ENCODE assay signal across 8 cellular contexts in the genomic region with DNA sequence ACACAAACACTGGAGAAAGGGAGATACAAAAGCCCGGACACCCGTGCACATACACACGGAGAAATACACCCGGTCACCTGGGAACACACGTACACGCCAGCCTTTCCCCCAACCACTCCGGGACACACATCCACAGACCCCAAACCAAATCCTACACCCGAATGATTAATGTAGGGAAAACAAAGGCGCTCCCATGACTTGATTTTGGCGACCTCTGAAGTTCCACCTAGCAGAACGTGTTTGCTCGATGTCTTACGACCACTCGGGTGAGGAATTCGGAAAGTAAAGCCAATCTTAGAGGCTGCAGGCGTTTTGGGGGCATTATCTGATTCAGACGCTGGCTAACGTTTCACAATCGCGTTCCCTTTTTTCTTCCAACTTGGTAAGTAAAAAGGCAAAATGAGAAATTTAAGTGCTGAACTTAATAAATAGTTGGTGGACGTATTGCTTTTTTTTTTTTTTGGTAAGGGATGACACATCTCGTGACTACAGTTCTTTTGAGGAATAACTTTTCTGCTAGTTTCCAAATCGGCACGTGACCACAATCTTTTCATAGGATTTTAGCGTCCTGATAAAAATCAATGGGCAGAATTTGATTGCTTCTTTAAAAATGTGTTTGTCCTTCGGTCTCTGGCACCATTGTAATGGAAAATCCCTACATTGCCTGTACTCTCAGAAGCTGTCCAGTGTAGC. TPM values are rescaled to one million over a fixed set of nuclear protein-coding genes. Genes with fewer than 3 reads are reported as not detected.
DNase-seq lines count a peak whose midpoint lies in the region; ATAC-seq, FAIRE-seq and TF ChIP-seq lines count a peak whose summit lies in the region.

No MANE protein-coding gene starts in this region.

- no peaks in the 10 kb centered on the region for H3K27me3 Mint-ChIP-seq in activated naive CD4-positive, alpha-beta T cell treated with anti-CD3 and anti-CD28 coated beads, Interleukin-2, amount 50 U/mL, for 24 hours
- H3K27me3 Mint-ChIP-seq in naive thymus-derived CD8-positive, alpha-beta T cell: no peaks in the 10 kb centered on the region

- H4K8ac ChIP-seq in H1 (ENCODE audit: extremely low read depth, insufficient read depth, low read length): peak overlapping the region; percentile 68

- H2BK20ac ChIP-seq in H1 (ENCODE audit: low read length): no peak overlapping the region

- H3K4me1 Mint-ChIP-seq in activated naive CD4-positive, alpha-beta T cell treated with anti-CD3 and anti-CD28 coated beads, Interleukin-2, amount 50 U/mL, for 24 hours: peaks cover 62% of the 10 kb centered on the region
- peaks cover 16 to 62% (median 39%) of the 10 kb centered on the region in 4 donors for H3K4me1 Mint-ChIP-seq in naive thymus-derived CD8-positive, alpha-beta T cell

- H4K91ac ChIP-seq in H1 (replicated peaks; ENCODE audit: insufficient read length, low read length): peak overlapping the region; percentile 42

- H3K4me1 ChIP-seq in PC-9 (replicated peaks; ENCODE audit: insufficient read depth): peaks cover 55% of the 10 kb centered on the region
- H3K4me1 ChIP-seq in H1 (replicated peaks in 1 of 4; ENCODE audit: control insufficient read depth in 3 of 4, insufficient read depth in 4 of 4, low read length in 3 of 4): peaks cover 0 to 7% (median 3%) of the 10 kb centered on the region in 4 experiments; a peak in 4 of 7 replicates

- DNase-seq in activated naive CD4-positive, alpha-beta T cell treated with Interleukin-2 at 50 U/mL for 16 hours: no peak
- DNase-seq in PC-9 (no peak), H1 (ENCODE audit: low read depth in 1 of 2, low spot score in 2 of 2) (no peak), NCI-H2107 treated with DMSO at 0.1 percent for 48 hours (lab: John Stamatoyannopoulos, UW; ENCODE audit: unreplicated experiment) (no peak), DMS79 (lab: John Stamatoyannopoulos, UW) (no peak)
- DNase-seq in naive thymus-derived CD8-positive, alpha-beta T cell: no peak

- no peak overlapping the region for H2BK120ac ChIP-seq in H1 (replicated peaks; ENCODE audit: low read depth, low read length)

- peak overlapping the region; percentile 63 for H3K4me3 ChIP-seq in PC-9
- peak overlapping the region; percentile 80 to 91 (median 86) for H3K4me3 ChIP-seq in H1 (ENCODE audit: extremely low read depth in 1 of 4, insufficient read depth in 2 of 4, low read depth in 3 of 4, low read length in 4 of 4)

- TF ChIP-seq EP300 in H1 (IDR thresholded peaks at IDR 0.05; ENCODE audit: borderline replicate concordance in 1 of 2, low read depth in 2 of 2, low read length in 2 of 2): no peak

- TF ChIP-seq CTCF in PC-9 (conservative IDR thresholded peaks at IDR 0.05): no peak
- no peak for TF ChIP-seq CTCF in H1 (IDR thresholded peaks at IDR 0.05; ENCODE audit: control extremely low read depth in 1 of 3, insufficient read depth in 1 of 3, low read depth in 1 of 3, low read length in 3 of 3)

- POLR2A ChIA-PET in PC-9 (lab: Charles Lee; ENCODE audit: unreplicated experiment): interaction anchor here (0.7 kb wide), 1 partner anchor 1955 kb away, joined by 3 read pairs; no protein-coding TSS in a partner anchor
- POLR2A ChIA-PET in H1 (lab: Charles Lee; ENCODE audit: partially characterized antibody): interaction anchor here (0.7 to 1.9 kb wide), 3 partner anchors 45 to 54 kb away, joined by 3 to 7 read pairs (median 4); a partner anchor contains a TSS
- POLR2A ChIA-PET in naive thymus-derived CD8-positive, alpha-beta T cell (lab: Charles Lee): interaction anchor here (0.7 to 2.2 kb wide), 6 partner anchors 20 to 45 kb away, joined by 3 to 31 read pairs (median 6); a partner anchor contains a TSS

- BruUV-seq in PC-9 (replicated peaks; lab: Mats Ljungman, UMichigan): TSS peak; percentile 55

- H3K36me3 ChIP-seq in PC-9 (ENCODE audit: low read depth) (no peaks in the 10 kb centered on the region), H1 (ENCODE audit: control insufficient read depth in 2 of 4, insufficient read depth in 4 of 4, low read length in 3 of 4) (no peaks in the 10 kb centered on the region; a peak in 1 of 8 replicates)

- no peaks in the 10 kb centered on the region for H3K9me3 ChIP-seq in PC-9 (ENCODE audit: insufficient read depth, low read depth)
- H3K9me3 ChIP-seq in H1 (ENCODE audit: insufficient read depth in 2 of 2, low read depth in 1 of 2, low read length in 1 of 2): no peaks in the 10 kb centered on the region

- no peaks in the 10 kb centered on the region for H3K9me3 Mint-ChIP-seq in activated naive CD4-positive, alpha-beta T cell treated with anti-CD3 and anti-CD28 coated beads, Interleukin-2, amount 50 U/mL, for 24 hours
- H3K9me3 Mint-ChIP-seq in naive thymus-derived CD8-positive, alpha-beta T cell: peaks cover 0 to 4% (median 0%) of the 10 kb centered on the region in 9 donors

- no peak overlapping the region for H3K23ac ChIP-seq in H1 (ENCODE audit: insufficient read length)

- H3K4me3 Mint-ChIP-seq in activated naive CD4-positive, alpha-beta T cell treated with anti-CD3 and anti-CD28 coated beads, Interleukin-2, amount 50 U/mL, for 24 hours: peak overlapping the region; percentile 93
- peak overlapping the region; percentile 84 to 96 (median 92) for H3K4me3 Mint-ChIP-seq in naive thymus-derived CD8-positive, alpha-beta T cell

- H4K20me1 ChIP-seq in PC-9 (ENCODE audit: insufficient read depth) (no peaks in the 10 kb centered on the region), H1 (replicated peaks in 1 of 2; ENCODE audit: control insufficient read depth in 1 of 2, insufficient read depth in 2 of 2, low read length in 2 of 2) (peaks cover 0 to 10% of the 10 kb centered on the region in 2 experiments)

- H3K27ac ChIP-seq in PC-9 (peak overlapping the region; percentile 82), H1 (ENCODE audit: low read depth, low read length) (peak overlapping the region; percentile 85; the same call in 1 of the 2 replicates)

- H3K23me2 ChIP-seq in H1 (ENCODE audit: low read depth, low read length): peaks cover 4% of the 10 kb centered on the region; the same call in 1 of the 2 replicates

- H2AK5ac ChIP-seq in H1 (ENCODE audit: low read depth, low read length): no peak overlapping the region

- no peak overlapping the region for H3K18ac ChIP-seq in H1 (ENCODE audit: extremely low read depth, low read length)

- H3K4ac ChIP-seq in H1 (replicated peaks; ENCODE audit: insufficient read length, low read depth, low read length): no peak overlapping the region

- H3K79me2 ChIP-seq in PC-9 (ENCODE audit: low read depth) (peaks cover 53% of the 10 kb centered on the region), H1 (ENCODE audit: control insufficient read depth in 1 of 2, insufficient read depth in 2 of 2, low read length in 2 of 2) (peaks cover 4 to 51% of the 10 kb centered on the region in 2 experiments)

- H3F3A ChIP-seq in PC-9 (ENCODE audit: insufficient read depth, low read depth): peaks cover 36% of the 10 kb centered on the region; the same call in 1 of the 2 replicates

- H3K14ac ChIP-seq in H1 (ENCODE audit: insufficient read length): no peak overlapping the region

- H2AFZ ChIP-seq in PC-9: peak overlapping the region; percentile 60; the same call in 1 of the 2 replicates
- no peak overlapping the region for H2AFZ ChIP-seq in H1 (ENCODE audit: low read length)

- H2BK15ac ChIP-seq in H1 (ENCODE audit: low read length): no peak overlapping the region

- H2BK5ac ChIP-seq in H1 (ENCODE audit: low read depth, low read length): 0 out of 2 replicates have a peak overlapping the region, but pooled peaks have one; percentile 52

- H3K4me2 ChIP-seq in PC-9 (peak overlapping the region; percentile 96), H1 (ENCODE audit: insufficient read depth in 1 of 2, low read depth in 2 of 2, low read length in 2 of 2) (peak overlapping the region; percentile 70 to 71)

- peaks cover 5% of the 10 kb centered on the region for H3K36me3 Mint-ChIP-seq in activated naive CD4-positive, alpha-beta T cell treated with anti-CD3 and anti-CD28 coated beads, Interleukin-2, amount 50 U/mL, for 24 hours
- H3K36me3 Mint-ChIP-seq in naive thymus-derived CD8-positive, alpha-beta T cell: no peaks in the 10 kb centered on the region

- ATAC-seq in naive thymus-derived CD8-positive, alpha-beta T cell: peak in 1 of 2 donors; percentile 2
- ATAC-seq in GM21423 (IDR thresholded peaks at IDR 0.05; ENCODE audit: unreplicated experiment): no peak

- TF ChIP-seq RAD21 in H1 (IDR thresholded peaks at IDR 0.05 in 1 of 2, conservative IDR thresholded peaks at IDR 0.05 in 1 of 2; ENCODE audit: low read depth in 2 of 2, low read length in 2 of 2): no peak

- H3K27ac Mint-ChIP-seq in activated naive CD4-positive, alpha-beta T cell treated with anti-CD3 and anti-CD28 coated beads, Interleukin-2, amount 50 U/mL, for 24 hours: peak overlapping the region; percentile 96
- peak overlapping the region; percentile 82 to 99 (median 94) for H3K27ac Mint-ChIP-seq in naive thymus-derived CD8-positive, alpha-beta T cell

- TF ChIP-seq POLR2A in H1 (IDR thresholded peaks at IDR 0.05; ENCODE audit: control extremely low read depth in 1 of 2, low read depth in 2 of 2, low read length in 2 of 2): no peak; a peak in 1 of 3 replicates

- WGBS in H1 (ENCODE audit: extremely low coverage in 1 of 2, insufficient coverage in 1 of 2, insufficient read length in 1 of 2, insufficient replicate concordance in 2 of 2, low coverage in 1 of 2, low lambda C conversion rate in 2 of 2, missing lambda C conversion rate in 1 of 2), 2 experiments: 0% methylated on average over 14 of the region's 26 CpGs; no CpG with 5 or more reads in 1 of the 2 experiments

- intact Hi-C loops in PC-9 (cut with micrococcal nuclease; ENCODE audit: unreplicated experiment): loop anchor here (1.0 kb wide), 1 partner anchor 20 kb away; no protein-coding TSS in a partner anchor

- H3K9ac ChIP-seq in H1 (replicated peaks in 1 of 4; ENCODE audit: extremely low read depth in 1 of 4, low read depth in 3 of 4, low read length in 3 of 4): peak overlapping the region; percentile 74 to 83 (median 81)

- no peaks in the 10 kb centered on the region for H3K9me2 ChIP-seq in PC-9 (ENCODE audit: insufficient read depth)

- H3K56ac ChIP-seq in H1 (replicated peaks; ENCODE audit: insufficient read length, low read depth, low read length): no peak overlapping the region

- H3K79me1 ChIP-seq in H1 (ENCODE audit: low read depth, low read length): no peaks in the 10 kb centered on the region

- peak overlapping the region; percentile 86 for H4K5ac ChIP-seq in H1 (ENCODE audit: insufficient read length, low read depth, low read length)

- H3K27me3 ChIP-seq in PC-9 (ENCODE audit: insufficient read depth, low read depth): no peaks in the 10 kb centered on the region
- H3K27me3 ChIP-seq in H1 (replicated peaks in 1 of 4; ENCODE audit: control insufficient read depth in 3 of 4, extremely low read depth in 1 of 4, insufficient read depth in 3 of 4, low read length in 3 of 4): peaks cover 0 to 2% (median 0%) of the 10 kb centered on the region in 4 experiments; a peak in 2 of 7 replicates

- no peak overlapping the region for H2BK12ac ChIP-seq in H1 (ENCODE audit: low read depth, low read length)

- CTCF ChIA-PET in PC-9 (lab: Charles Lee) (no interaction called here), H1 (lab: Charles Lee; ENCODE audit: partially characterized antibody) (no interaction called here)

- FAIRE-seq in H1 (lab: Jason Lieb, UNC): no peak

RNA-seq across cellular contexts. Expression of a gene that starts 0.7 kb away (rescaled TPM):
- 26.7 and 30.7 TPM in 2 replicates for total RNA-seq in PC-9 (2021)
- 29.4 and 34.0 TPM in 2 replicates for total RNA-seq in H1 (2021; fragmentation: NEBNext Ultra II Directional; extraction: Animal tissue kit (Norgen Biotek cat#: 25700))
- polyA plus RNA-seq in H1 (2011; rRNA removed): 12.4 and 21.8 TPM in 2 replicates
- polyA plus RNA-seq in H1 (2011; cell fraction: cytosol; rRNA removed): 17.1 TPM
- polyA plus RNA-seq in H1 (2011; cell fraction: nucleus; rRNA removed): 5.7 TPM
- 19.8 to 21.8 TPM (median 20.8 TPM) in 4 replicates for polyA plus RNA-seq in H1 (2012, experiment 1 of 2)
- 5.5 TPM for polyA plus RNA-seq in H1 (2012, experiment 2 of 2)
- 21.1 TPM for polyA plus RNA-seq in H1 (2013, experiment 1 of 2)
- 18.6 TPM for polyA plus RNA-seq in H1 (2013, experiment 2 of 2)
- 8.2 and 12.2 TPM in 2 replicates for polyA minus RNA-seq in H1 (2011; rRNA and poly(A)+ RNA removed)
- 9.7 TPM for polyA minus RNA-seq in H1 (2011; cell fraction: cytosol; rRNA and poly(A)+ RNA removed)
- polyA minus RNA-seq in H1 (2011; cell fraction: nucleus; rRNA and poly(A)+ RNA removed): 6.4 TPM
- total RNA-seq in naive thymus-derived CD8-positive, alpha-beta T cell: 10 to 100 TPM; 13.7 to 14.0 TPM
- 10 to 100 TPM; 15.6 to 22.1 (median 17.3) TPM for polyA plus RNA-seq in naive thymus-derived CD8-positive, alpha-beta T cell

RNA-seq across cellular contexts. Expression of a gene that starts 36.7 kb away (rescaled TPM):
- total RNA-seq in PC-9 (2021): 0.96 and 1.2 TPM in 2 replicates
- total RNA-seq in H1 (2021; fragmentation: NEBNext Ultra II Directional; extraction: Animal tissue kit (Norgen Biotek cat#: 25700)): 2.0 and 3.2 TPM in 2 replicates
- 0.47 and 0.88 TPM in 2 replicates for polyA plus RNA-seq in H1 (2011; rRNA removed)
- 1.5 TPM for polyA plus RNA-seq in H1 (2011; cell fraction: cytosol; rRNA removed)
- 0.78 TPM for polyA plus RNA-seq in H1 (2011; cell fraction: nucleus; rRNA removed)
- 0.94 to 2.2 TPM (median 1.5 TPM) in 4 replicates for polyA plus RNA-seq in H1 (2012, experiment 1 of 2)
- polyA plus RNA-seq in H1 (2012, experiment 2 of 2): 0.25 TPM
- polyA plus RNA-seq in H1 (2013, experiment 1 of 2): 1.2 TPM
- polyA plus RNA-seq in H1 (2013, experiment 2 of 2): 1.1 TPM
- 2.2 and 4.1 TPM in 2 replicates for polyA minus RNA-seq in H1 (2011; rRNA and poly(A)+ RNA removed)
- polyA minus RNA-seq in H1 (2011; cell fraction: cytosol; rRNA and poly(A)+ RNA removed): 1.5 TPM
- polyA minus RNA-seq in H1 (2011; cell fraction: nucleus; rRNA and poly(A)+ RNA removed): 2.9 TPM
- total RNA-seq in naive thymus-derived CD8-positive, alpha-beta T cell: 10 to 100 TPM; 13.7 to 14.5 TPM
- polyA plus RNA-seq in naive thymus-derived CD8-positive, alpha-beta T cell: 10 to 100 TPM in 1 of 3 donors, 1 to 10 TPM in 2; 6.2 to 11.5 (median 8.7) TPM

RNA-seq across cellular contexts. Expression of a gene that starts 44.8 kb away (rescaled TPM):
- total RNA-seq in PC-9 (2021): 18.5 and 23.6 TPM in 2 replicates
- total RNA-seq in H1 (2021; fragmentation: NEBNext Ultra II Directional; extraction: Animal tissue kit (Norgen Biotek cat#: 25700)): 10.8 and 11.6 TPM in 2 replicates
- 5.8 and 6.7 TPM in 2 replicates for polyA plus RNA-seq in H1 (2011; rRNA removed)
- 6.5 TPM for polyA plus RNA-seq in H1 (2011; cell fraction: cytosol; rRNA removed)
- 4.3 TPM for polyA plus RNA-seq in H1 (2011; cell fraction: nucleus; rRNA removed)
- 7.2 to 18.2 TPM (median 9.8 TPM) in 4 replicates for polyA plus RNA-seq in H1 (2012, experiment 1 of 2)
- 3.8 TPM for polyA plus RNA-seq in H1 (2012, experiment 2 of 2)
- polyA plus RNA-seq in H1 (2013, experiment 1 of 2): 6.3 TPM
- polyA plus RNA-seq in H1 (2013, experiment 2 of 2): 5.7 TPM
- 11.9 and 15.4 TPM in 2 replicates for polyA minus RNA-seq in H1 (2011; rRNA and poly(A)+ RNA removed)
- 8.9 TPM for polyA minus RNA-seq in H1 (2011; cell fraction: cytosol; rRNA and poly(A)+ RNA removed)
- 11.1 TPM for polyA minus RNA-seq in H1 (2011; cell fraction: nucleus; rRNA and poly(A)+ RNA removed)
- total RNA-seq in naive thymus-derived CD8-positive, alpha-beta T cell: 10 to 100 TPM; 34.3 to 35.5 TPM
- polyA plus RNA-seq in naive thymus-derived CD8-positive, alpha-beta T cell: 10 to 100 TPM; 25.7 to 51.5 (median 31.9) TPM

RNA-seq across cellular contexts. Expression of a gene that starts 44.9 kb away (rescaled TPM):
- 31.6 and 35.6 TPM in 2 replicates for total RNA-seq in PC-9 (2021)
- 21.4 and 23.4 TPM in 2 replicates for total RNA-seq in H1 (2021; fragmentation: NEBNext Ultra II Directional; extraction: Animal tissue kit (Norgen Biotek cat#: 25700))
- 8.0 and 9.0 TPM in 2 replicates for polyA plus RNA-seq in H1 (2011; rRNA removed)
- polyA plus RNA-seq in H1 (2011; cell fraction: cytosol; rRNA removed): 13.0 TPM
- 29.0 TPM for polyA plus RNA-seq in H1 (2011; cell fraction: nucleus; rRNA removed)
- polyA plus RNA-seq in H1 (2012, experiment 1 of 2): 13.9 to 22.7 TPM (median 15.7 TPM) in 4 replicates
- polyA plus RNA-seq in H1 (2012, experiment 2 of 2): 1.1 TPM
- polyA plus RNA-seq in H1 (2013, experiment 1 of 2): 28.4 TPM
- 23.2 TPM for polyA plus RNA-seq in H1 (2013, experiment 2 of 2)
- polyA minus RNA-seq in H1 (2011; rRNA and poly(A)+ RNA removed): 8.5 and 10.2 TPM in 2 replicates
- polyA minus RNA-seq in H1 (2011; cell fraction: cytosol; rRNA and poly(A)+ RNA removed): 13.2 TPM
- polyA minus RNA-seq in H1 (2011; cell fraction: nucleus; rRNA and poly(A)+ RNA removed): 23.1 TPM
- total RNA-seq in naive thymus-derived CD8-positive, alpha-beta T cell: 100 to 1,000 TPM; 119 to 127 TPM
- polyA plus RNA-seq in naive thymus-derived CD8-positive, alpha-beta T cell: 10 to 100 TPM; 27.3 to 37.6 (median 33.8) TPM
